In the genomic region with DNA sequence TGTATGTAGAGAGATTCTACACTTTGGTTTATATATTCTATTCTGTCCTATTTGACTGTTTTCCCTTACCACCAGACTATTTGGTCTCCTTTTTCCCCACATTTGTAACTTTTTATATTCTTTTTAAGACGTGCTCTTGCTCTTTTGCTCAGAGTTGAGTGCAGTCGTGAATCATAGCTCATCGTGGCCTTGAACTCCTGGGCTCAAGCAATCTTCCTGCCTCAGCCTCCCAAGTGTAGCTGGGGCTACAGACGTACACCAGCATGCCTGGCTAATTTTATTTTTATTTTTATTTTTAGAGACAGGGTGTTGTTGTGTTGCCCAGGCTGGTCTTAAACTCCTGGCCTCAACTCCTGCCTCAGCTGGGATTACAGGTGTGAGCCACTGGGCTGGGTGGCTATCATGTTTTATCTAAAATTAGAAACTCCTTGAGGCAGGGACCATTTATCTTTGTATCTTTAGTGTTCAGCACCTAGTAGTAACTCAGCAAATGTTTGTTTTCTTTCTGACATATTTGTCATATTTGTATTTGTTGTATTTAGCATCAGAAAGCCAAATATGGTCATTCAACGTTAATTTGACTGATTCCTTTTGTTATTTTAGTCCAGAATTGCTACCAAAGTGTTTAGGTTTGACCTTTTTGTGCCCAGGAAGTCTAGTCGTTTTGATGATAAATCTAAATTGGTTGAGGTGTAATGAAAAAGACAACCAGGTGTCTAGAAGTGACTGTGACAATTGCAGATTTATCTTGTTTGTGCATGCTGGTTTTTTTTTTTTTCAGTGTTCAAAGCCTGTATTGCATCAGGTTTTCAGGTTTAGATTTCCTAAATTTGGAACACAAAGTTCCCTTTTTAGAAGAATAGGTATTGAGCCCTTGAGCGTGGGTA, we compare ENCODE assay signal across 1 cellular context.
TF ChIP-seq lines count a peak whose summit lies in the region.

No MANE protein-coding gene starts in this region.

TF ChIP-seq in GM23338, 12 proteins besides CTCF, POLR2A, EP300 and RAD21:
- TF ChIP-seq, protein P1, sequence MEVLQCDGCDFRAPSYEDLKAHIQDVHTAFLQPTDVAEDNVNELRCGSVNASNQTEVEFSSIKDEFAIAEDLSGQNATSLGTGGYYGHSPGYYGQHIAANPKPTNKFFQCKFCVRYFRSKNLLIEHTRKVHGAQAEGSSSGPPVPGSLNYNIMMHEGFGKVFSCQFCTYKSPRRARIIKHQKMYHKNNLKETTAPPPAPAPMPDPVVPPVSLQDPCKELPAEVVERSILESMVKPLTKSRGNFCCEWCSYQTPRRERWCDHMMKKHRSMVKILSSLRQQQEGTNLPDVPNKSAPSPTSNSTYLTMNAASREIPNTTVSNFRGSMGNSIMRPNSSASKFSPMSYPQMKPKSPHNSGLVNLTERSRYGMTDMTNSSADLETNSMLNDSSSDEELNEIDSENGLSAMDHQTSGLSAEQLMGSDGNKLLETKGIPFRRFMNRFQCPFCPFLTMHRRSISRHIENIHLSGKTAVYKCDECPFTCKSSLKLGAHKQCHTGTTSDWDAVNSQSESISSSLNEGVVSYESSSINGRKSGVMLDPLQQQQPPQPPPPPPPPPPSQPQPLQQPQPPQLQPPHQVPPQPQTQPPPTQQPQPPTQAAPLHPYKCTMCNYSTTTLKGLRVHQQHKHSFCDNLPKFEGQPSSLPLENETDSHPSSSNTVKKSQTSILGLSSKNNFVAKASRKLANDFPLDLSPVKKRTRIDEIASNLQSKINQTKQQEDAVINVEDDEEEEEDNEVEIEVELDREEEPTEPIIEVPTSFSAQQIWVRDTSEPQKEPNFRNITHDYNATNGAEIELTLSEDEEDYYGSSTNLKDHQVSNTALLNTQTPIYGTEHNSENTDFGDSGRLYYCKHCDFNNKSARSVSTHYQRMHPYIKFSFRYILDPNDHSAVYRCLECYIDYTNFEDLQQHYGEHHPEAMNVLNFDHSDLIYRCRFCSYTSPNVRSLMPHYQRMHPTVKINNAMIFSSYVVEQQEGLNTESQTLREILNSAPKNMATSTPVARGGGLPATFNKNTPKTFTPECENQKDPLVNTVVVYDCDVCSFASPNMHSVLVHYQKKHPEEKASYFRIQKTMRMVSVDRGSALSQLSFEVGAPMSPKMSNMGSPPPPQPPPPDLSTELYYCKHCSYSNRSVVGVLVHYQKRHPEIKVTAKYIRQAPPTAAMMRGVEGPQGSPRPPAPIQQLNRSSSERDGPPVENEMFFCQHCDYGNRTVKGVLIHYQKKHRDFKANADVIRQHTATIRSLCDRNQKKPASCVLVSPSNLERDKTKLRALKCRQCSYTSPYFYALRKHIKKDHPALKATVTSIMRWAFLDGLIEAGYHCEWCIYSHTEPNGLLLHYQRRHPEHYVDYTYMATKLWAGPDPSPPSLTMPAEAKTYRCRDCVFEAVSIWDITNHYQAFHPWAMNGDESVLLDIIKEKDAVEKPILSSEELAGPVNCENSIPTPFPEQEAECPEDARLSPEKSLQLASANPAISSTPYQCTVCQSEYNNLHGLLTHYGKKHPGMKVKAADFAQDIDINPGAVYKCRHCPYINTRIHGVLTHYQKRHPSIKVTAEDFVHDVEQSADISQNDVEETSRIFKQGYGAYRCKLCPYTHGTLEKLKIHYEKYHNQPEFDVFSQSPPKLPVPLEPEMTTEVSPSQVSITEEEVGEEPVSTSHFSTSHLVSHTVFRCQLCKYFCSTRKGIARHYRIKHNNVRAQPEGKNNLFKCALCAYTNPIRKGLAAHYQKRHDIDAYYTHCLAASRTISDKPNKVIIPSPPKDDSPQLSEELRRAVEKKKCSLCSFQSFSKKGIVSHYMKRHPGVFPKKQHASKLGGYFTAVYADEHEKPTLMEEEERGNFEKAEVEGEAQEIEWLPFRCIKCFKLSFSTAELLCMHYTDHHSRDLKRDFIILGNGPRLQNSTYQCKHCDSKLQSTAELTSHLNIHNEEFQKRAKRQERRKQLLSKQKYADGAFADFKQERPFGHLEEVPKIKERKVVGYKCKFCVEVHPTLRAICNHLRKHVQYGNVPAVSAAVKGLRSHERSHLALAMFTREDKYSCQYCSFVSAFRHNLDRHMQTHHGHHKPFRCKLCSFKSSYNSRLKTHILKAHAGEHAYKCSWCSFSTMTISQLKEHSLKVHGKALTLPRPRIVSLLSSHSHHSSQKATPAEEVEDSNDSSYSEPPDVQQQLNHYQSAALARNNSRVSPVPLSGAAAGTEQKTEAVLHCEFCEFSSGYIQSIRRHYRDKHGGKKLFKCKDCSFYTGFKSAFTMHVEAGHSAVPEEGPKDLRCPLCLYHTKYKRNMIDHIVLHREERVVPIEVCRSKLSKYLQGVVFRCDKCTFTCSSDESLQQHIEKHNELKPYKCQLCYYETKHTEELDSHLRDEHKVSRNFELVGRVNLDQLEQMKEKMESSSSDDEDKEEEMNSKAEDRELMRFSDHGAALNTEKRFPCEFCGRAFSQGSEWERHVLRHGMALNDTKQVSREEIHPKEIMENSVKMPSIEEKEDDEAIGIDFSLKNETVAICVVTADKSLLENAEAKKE (CRISPR knock-in tag; IDR thresholded peaks at IDR 0.05): no peak
- TF ChIP-seq NANOG (IDR thresholded peaks at IDR 0.05; ENCODE audit: borderline replicate concordance) (no peak), EZH2 (IDR thresholded peaks at IDR 0.05; ENCODE audit: low read depth, unreplicated experiment) (no peak), ZNF331 (CRISPR knock-in tag; IDR thresholded peaks at IDR 0.05; ENCODE audit: low read depth) (no peak), STAT1 (IDR thresholded peaks at IDR 0.05; ENCODE audit: unreplicated experiment) (no peak), ZNF114 (CRISPR knock-in tag; IDR thresholded peaks at IDR 0.05) (no peak), EZH2phosphoT487 (IDR thresholded peaks at IDR 0.05; ENCODE audit: unreplicated experiment) (no peak), JUNB (IDR thresholded peaks at IDR 0.05; ENCODE audit: unreplicated experiment) (no peak)
- TF ChIP-seq, protein P2, sequence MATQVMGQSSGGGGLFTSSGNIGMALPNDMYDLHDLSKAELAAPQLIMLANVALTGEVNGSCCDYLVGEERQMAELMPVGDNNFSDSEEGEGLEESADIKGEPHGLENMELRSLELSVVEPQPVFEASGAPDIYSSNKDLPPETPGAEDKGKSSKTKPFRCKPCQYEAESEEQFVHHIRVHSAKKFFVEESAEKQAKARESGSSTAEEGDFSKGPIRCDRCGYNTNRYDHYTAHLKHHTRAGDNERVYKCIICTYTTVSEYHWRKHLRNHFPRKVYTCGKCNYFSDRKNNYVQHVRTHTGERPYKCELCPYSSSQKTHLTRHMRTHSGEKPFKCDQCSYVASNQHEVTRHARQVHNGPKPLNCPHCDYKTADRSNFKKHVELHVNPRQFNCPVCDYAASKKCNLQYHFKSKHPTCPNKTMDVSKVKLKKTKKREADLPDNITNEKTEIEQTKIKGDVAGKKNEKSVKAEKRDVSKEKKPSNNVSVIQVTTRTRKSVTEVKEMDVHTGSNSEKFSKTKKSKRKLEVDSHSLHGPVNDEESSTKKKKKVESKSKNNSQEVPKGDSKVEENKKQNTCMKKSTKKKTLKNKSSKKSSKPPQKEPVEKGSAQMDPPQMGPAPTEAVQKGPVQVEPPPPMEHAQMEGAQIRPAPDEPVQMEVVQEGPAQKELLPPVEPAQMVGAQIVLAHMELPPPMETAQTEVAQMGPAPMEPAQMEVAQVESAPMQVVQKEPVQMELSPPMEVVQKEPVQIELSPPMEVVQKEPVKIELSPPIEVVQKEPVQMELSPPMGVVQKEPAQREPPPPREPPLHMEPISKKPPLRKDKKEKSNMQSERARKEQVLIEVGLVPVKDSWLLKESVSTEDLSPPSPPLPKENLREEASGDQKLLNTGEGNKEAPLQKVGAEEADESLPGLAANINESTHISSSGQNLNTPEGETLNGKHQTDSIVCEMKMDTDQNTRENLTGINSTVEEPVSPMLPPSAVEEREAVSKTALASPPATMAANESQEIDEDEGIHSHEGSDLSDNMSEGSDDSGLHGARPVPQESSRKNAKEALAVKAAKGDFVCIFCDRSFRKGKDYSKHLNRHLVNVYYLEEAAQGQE (IDR thresholded peaks at IDR 0.05; ENCODE audit: unreplicated experiment): no peak
- TF ChIP-seq, protein P3, sequence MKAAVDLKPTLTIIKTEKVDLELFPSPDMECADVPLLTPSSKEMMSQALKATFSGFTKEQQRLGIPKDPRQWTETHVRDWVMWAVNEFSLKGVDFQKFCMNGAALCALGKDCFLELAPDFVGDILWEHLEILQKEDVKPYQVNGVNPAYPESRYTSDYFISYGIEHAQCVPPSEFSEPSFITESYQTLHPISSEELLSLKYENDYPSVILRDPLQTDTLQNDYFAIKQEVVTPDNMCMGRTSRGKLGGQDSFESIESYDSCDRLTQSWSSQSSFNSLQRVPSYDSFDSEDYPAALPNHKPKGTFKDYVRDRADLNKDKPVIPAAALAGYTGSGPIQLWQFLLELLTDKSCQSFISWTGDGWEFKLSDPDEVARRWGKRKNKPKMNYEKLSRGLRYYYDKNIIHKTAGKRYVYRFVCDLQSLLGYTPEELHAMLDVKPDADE (IDR thresholded peaks at IDR 0.05): no peak
